ENCODE assay signal across 1 cellular context in genomic region chr11:116644948-116645305, GRCh38.
TF ChIP-seq lines count a peak whose summit lies in the region.

No MANE protein-coding gene starts in this region.

TF ChIP-seq in HepG2, 621 proteins besides CTCF, POLR2A, EP300 and RAD21 (continued from another document):
- TF ChIP-seq, protein P1, sequence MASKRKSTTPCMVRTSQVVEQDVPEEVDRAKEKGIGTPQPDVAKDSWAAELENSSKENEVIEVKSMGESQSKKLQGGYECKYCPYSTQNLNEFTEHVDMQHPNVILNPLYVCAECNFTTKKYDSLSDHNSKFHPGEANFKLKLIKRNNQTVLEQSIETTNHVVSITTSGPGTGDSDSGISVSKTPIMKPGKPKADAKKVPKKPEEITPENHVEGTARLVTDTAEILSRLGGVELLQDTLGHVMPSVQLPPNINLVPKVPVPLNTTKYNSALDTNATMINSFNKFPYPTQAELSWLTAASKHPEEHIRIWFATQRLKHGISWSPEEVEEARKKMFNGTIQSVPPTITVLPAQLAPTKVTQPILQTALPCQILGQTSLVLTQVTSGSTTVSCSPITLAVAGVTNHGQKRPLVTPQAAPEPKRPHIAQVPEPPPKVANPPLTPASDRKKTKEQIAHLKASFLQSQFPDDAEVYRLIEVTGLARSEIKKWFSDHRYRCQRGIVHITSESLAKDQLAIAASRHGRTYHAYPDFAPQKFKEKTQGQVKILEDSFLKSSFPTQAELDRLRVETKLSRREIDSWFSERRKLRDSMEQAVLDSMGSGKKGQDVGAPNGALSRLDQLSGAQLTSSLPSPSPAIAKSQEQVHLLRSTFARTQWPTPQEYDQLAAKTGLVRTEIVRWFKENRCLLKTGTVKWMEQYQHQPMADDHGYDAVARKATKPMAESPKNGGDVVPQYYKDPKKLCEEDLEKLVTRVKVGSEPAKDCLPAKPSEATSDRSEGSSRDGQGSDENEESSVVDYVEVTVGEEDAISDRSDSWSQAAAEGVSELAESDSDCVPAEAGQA (IDR thresholded peaks at IDR 0.05; ENCODE audit: low read depth) = no peak
- TF ChIP-seq, protein P1 (CRISPR knock-in tag; IDR thresholded peaks at IDR 0.05; ENCODE audit: borderline replicate concordance) = no peak
- TF ChIP-seq, protein P2, sequence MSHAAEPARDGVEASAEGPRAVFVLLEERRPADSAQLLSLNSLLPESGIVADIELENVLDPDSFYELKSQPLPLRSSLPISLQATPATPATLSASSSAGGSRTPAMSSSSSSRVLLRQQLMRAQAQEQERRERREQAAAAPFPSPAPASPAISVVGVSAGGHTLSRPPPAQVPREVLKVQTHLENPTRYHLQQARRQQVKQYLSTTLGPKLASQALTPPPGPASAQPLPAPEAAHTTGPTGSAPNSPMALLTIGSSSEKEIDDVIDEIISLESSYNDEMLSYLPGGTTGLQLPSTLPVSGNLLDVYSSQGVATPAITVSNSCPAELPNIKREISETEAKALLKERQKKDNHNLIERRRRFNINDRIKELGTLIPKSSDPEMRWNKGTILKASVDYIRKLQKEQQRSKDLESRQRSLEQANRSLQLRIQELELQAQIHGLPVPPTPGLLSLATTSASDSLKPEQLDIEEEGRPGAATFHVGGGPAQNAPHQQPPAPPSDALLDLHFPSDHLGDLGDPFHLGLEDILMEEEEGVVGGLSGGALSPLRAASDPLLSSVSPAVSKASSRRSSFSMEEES (CRISPR knock-in tag; IDR thresholded peaks at IDR 0.05) = no peak
- TF ChIP-seq SMC3 (IDR thresholded peaks at IDR 0.05; ENCODE audit: low read length) (peak; percentile 7; the same call in 1 of the 2 replicates), SRSF9 (IDR thresholded peaks at IDR 0.05; ENCODE audit: borderline replicate concordance, insufficient read depth, low read depth, low read length, poor library complexity, severe bottlenecking) (no peak), RARG (CRISPR knock-in tag; IDR thresholded peaks at IDR 0.05; ENCODE audit: low read depth) (no peak), ZNF652 (CRISPR knock-in tag; IDR thresholded peaks at IDR 0.05; ENCODE audit: borderline replicate concordance, low read depth) (no peak)
TF ChIP-seq in HepG2: peak in this region for 2.
